In the genomic region with DNA sequence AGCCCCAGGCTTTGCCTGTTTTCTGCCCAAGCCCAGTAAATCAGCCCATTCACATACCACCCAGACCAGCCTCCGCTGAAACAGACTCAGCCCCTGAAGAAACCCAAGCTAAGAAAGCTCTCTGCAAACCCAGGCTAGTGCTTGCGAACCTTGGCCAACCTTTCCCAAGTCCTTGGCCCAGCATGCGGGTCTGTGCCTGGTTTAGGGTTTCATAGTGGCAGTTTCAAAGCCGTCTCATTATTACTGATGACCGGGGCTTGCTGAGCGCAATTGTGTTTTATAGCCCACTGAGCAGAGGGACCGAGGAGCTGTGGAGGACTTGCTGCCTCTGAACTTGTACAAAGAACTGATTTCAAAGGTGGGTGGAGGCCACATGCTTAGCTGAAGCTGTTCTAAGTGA, we compare ENCODE assay signal across 28 cellular contexts.
"Had no signal": no experiment of that assay in that cellular context is flagged by ENCODE, and none has a peak within 500 bp of the region (broad histone marks: within the 10 kb centered on the region; RNA-seq: fewer than 3 reads in every experiment).

No MANE protein-coding gene starts in this region.

- H3K9me3 Mint-ChIP-seq: natural killer cell treated with Interleukin-12 subunit alpha and Interleukin-12 subunit beta and Interleukin-15 and Interleukin-18, amount 100 ng/mL, for 72 hours had no signal

- H3K27ac Mint-ChIP-seq: naive B cell; naive thymus-derived CD8-positive, alpha-beta T cell; natural killer cell treated with Interleukin-12 subunit alpha and Interleukin-12 subunit beta and Interleukin-15 and Interleukin-18, amount 100 ng/mL, for 72 hours; progenitor cell of endocrine pancreas; stimulated activated memory B cell treated with anti-CD40 and anti-IgM and Interleukin-4, amounts not matched to agents 10 μg/mL and 1 μg/mL and 100 μg/mL, for 72 hours; stimulated activated naive CD8-positive, alpha-beta T cell treated with anti-CD3 and anti-CD28 coated beads, Interleukin-15, amount 100 ng/mL, for 72 hours had no signal

- DNase-seq: naive B cell; naive thymus-derived CD8-positive, alpha-beta T cell; occipital lobe; pancreas; posterior cingulate gyrus; psoas muscle; right cardiac atrium; right lobe of liver; spleen; stimulated activated CD4-positive, alpha-beta T cell treated with anti-CD3 and anti-CD28 coated beads, Interleukin-12 subunit alpha, Interleukin-12 subunit beta, amount 100 ng/mL, for 4 hours; stimulated activated CD4-positive, alpha-beta T cell treated with anti-CD3 and anti-CD28 coated beads, Interleukin-1b, Interleukin-23, amount 100 ng/mL, for 48 hours; stimulated activated CD4-positive, alpha-beta T cell treated with anti-CD3 and anti-CD28 coated beads, Interleukin-4, amount 100 ng/mL, for 1 hour; stimulated activated CD4-positive, alpha-beta T cell treated with anti-CD3 and anti-CD28 coated beads, Interleukin-4, amount 100 ng/mL, for 4 hours; stimulated activated CD8-positive, alpha-beta memory T cell treated with anti-CD3 and anti-CD28 coated beads, Interleukin-4, amount 100 ng/mL, for 48 hours; stimulated activated naive CD4-positive, alpha-beta T cell; stimulated activated naive CD8-positive, alpha-beta T cell treated with anti-CD3 and anti-CD28 coated beads, Interleukin-15, amount 100 ng/mL, for 72 hours; stimulated activated naive CD8-positive, alpha-beta T cell treated with anti-CD3 and anti-CD28 coated beads, Interleukin-15, Interleukin-2, amounts not matched to agents 100 U/mL and 50 U/mL, for 24 hours; thyroid gland; upper lobe of left lung had no signal

- H3K4me2 ChIP-seq: neural progenitor cell, smooth muscle cell had no signal

- H3K4me3 Mint-ChIP-seq: naive B cell; naive thymus-derived CD8-positive, alpha-beta T cell; natural killer cell treated with Interleukin-12 subunit alpha and Interleukin-12 subunit beta and Interleukin-15 and Interleukin-18, amount 100 ng/mL, for 72 hours; stimulated activated memory B cell treated with anti-CD40 and anti-IgM and Interleukin-4, amounts not matched to agents 10 μg/mL and 1 μg/mL and 100 μg/mL, for 72 hours; stimulated activated naive CD8-positive, alpha-beta T cell treated with anti-CD3 and anti-CD28 coated beads, Interleukin-15, amount 100 ng/mL, for 72 hours had no signal

- H3K4me1 Mint-ChIP-seq: neural progenitor cell; stimulated activated naive CD8-positive, alpha-beta T cell treated with anti-CD3 and anti-CD28 coated beads, Interleukin-15, amount 100 ng/mL, for 72 hours had no signal

- H3K27me3 Mint-ChIP-seq: naive B cell; stimulated activated memory B cell treated with anti-CD40 and anti-IgM and Interleukin-4, amounts not matched to agents 10 μg/mL and 1 μg/mL and 100 μg/mL, for 72 hours had no signal

- H3K36me3 Mint-ChIP-seq: naive B cell; natural killer cell treated with Interleukin-12 subunit alpha and Interleukin-12 subunit beta and Interleukin-15 and Interleukin-18, amount 100 ng/mL, for 72 hours; neural progenitor cell; stimulated activated memory B cell treated with anti-CD40 and anti-IgM and Interleukin-4, amounts not matched to agents 10 μg/mL and 1 μg/mL and 100 μg/mL, for 72 hours had no signal

- H3K4me3 ChIP-seq: neural progenitor cell, pancreas, psoas muscle, right lobe of liver, skin epidermis, smooth muscle cell, spleen, thoracic aorta, thyroid gland, tibial nerve, upper lobe of left lung, vagina had no signal

- H3K27ac ChIP-seq: neural progenitor cell, pancreas, psoas muscle, right lobe of liver, skin epidermis, spleen, thoracic aorta, thyroid gland, tibial nerve, upper lobe of left lung, vagina had no signal

- H3K9ac ChIP-seq: neural progenitor cell had no signal

- H3K9me3 ChIP-seq: pancreas, psoas muscle, right lobe of liver, thoracic aorta, thyroid gland, tibial nerve, upper lobe of left lung, vagina had no signal

- H3K4me1 ChIP-seq: neural progenitor cell, pancreas, psoas muscle, spleen, upper lobe of left lung had no signal

- H3K27me3 ChIP-seq: neural progenitor cell, pancreas, right lobe of liver, thyroid gland, tibial nerve, upper lobe of left lung, vagina had no signal

- H2AFZ ChIP-seq: neural progenitor cell had no signal

- H3K36me3 ChIP-seq: neural progenitor cell, pancreas, right lobe of liver, spleen, thoracic aorta, thyroid gland, tibial nerve, upper lobe of left lung, vagina had no signal
